Comparison of ENCODE assay signal across 4 cellular contexts in the genomic region with DNA sequence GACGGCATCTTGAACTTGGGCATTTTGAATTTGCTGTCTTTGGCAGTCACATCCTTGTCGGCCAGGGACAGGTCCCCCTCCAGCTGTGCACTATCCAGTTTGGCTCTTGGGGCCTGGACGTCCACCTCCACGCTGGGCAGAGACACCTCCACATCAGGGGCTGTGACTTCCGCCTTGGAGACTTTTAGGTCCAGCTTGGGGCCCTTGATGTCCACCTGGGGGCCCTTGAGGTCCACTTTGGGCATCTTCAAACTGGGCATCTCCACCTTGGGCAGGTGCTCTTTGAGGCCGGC. TPM values are rescaled to one million over a fixed set of nuclear protein-coding genes. Genes with fewer than 3 reads are reported as not detected.
"Had no signal": no experiment of that assay in that cellular context is flagged by ENCODE, and none has a peak within 500 bp of the region (broad histone marks: within the 10 kb centered on the region; RNA-seq: fewer than 3 reads in every experiment).

No MANE protein-coding gene starts in this region.

RNA-seq across cellular contexts. Expression of gene PLD4, which starts 19.3 kb away (rescaled TPM):
- total RNA-seq: HepG2, HT-29, IMR-90 had no signal
- polyA plus RNA-seq: HepG2, K562 had no signal
